Comparison of ENCODE assay signal across 8 cellular contexts in genomic region chr22:50583294-50583865, GRCh38. TPM values are rescaled to one million over a fixed set of nuclear protein-coding genes. Genes with fewer than 3 reads are reported as not detected.
DNase-seq lines count a peak whose midpoint lies in the region; ATAC-seq and TF ChIP-seq lines count a peak whose summit lies in the region.

No MANE protein-coding gene starts in this region.

- peak overlapping the region; percentile 98 for H3K27ac ChIP-seq in CD4-positive, CD25-positive, alpha-beta regulatory T cell (ENCODE audit: insufficient read depth, low read length, poor library complexity, severe bottlenecking)
- H3K27ac ChIP-seq in IMR-90 (ENCODE audit: insufficient read depth, low read length) = peak overlapping the region; percentile 55; the same call in 1 of the 2 replicates
- H3K27ac ChIP-seq in mucosa of rectum (ENCODE audit: low read depth in 2 of 2, low read length in 2 of 2) = peak overlapping the region; percentile 60 to 99

- in situ Hi-C loops in IMR-90 (cut with MboI; ENCODE audit: low sequenced_read_pairs) = no loop called here

- no peaks in the 10 kb centered on the region for H3K9me3 Mint-ChIP-seq in CD4-positive, CD25-positive, alpha-beta regulatory T cell
- no peaks in the 10 kb centered on the region for H3K9me3 Mint-ChIP-seq in dendritic cell treated with granulocyte-macrophage colony-stimulating factor and Interleukin-4, amounts not matched to agents 40 ng/mL and 50 ng/mL, for 4 days

- peak overlapping the region; percentile 96 for H3K23ac ChIP-seq in IMR-90 (ENCODE audit: low read depth, low read length)

- peak overlapping the region; percentile 96 for H3K4me2 ChIP-seq in IMR-90 (ENCODE audit: low read depth, low read length)

- H4K91ac ChIP-seq in IMR-90 (ENCODE audit: insufficient read depth, low read depth, low read length) = no peak overlapping the region

- dilution Hi-C loops in IMR-90 (cut with HindIII; ENCODE audit: low sequenced_read_pairs, unreplicated experiment) = no loop called here

- peak overlapping the region; percentile 26 to 46; a peak in 2 of 4 replicates for H4K8ac ChIP-seq in IMR-90 (ENCODE audit: low read depth in 2 of 2, low read length in 2 of 2)

- H3K27me3 ChIP-seq in CD4-positive, CD25-positive, alpha-beta regulatory T cell (ENCODE audit: control insufficient read depth, insufficient read depth, low read length) = no peaks in the 10 kb centered on the region
- H3K27me3 ChIP-seq in IMR-90 (ENCODE audit: control insufficient read depth, insufficient read depth, low read length) (no peaks in the 10 kb centered on the region), mucosa of rectum (ENCODE audit: control insufficient read depth in 2 of 2, insufficient read depth in 2 of 2, low read length in 2 of 2) (no peaks in the 10 kb centered on the region)

- H3K9me1 ChIP-seq in IMR-90 (ENCODE audit: insufficient read depth, low read length) = peaks cover 28% of the 10 kb centered on the region

- no peak for TF ChIP-seq CTCF in IMR-90 (conservative IDR thresholded peaks at IDR 0.05; ENCODE audit: low read depth, low read length)

- H2AK9ac ChIP-seq in IMR-90 (replicated peaks; ENCODE audit: low read depth, low read length, poor library complexity) = peak overlapping the region; percentile 93

- no peaks in the 10 kb centered on the region for H3K9me3 ChIP-seq in CD4-positive, CD25-positive, alpha-beta regulatory T cell (ENCODE audit: control insufficient read depth in 2 of 2, low read length in 2 of 2)
- H3K9me3 ChIP-seq in IMR-90 (ENCODE audit: control insufficient read depth, insufficient read depth, low read length) (no peaks in the 10 kb centered on the region), mucosa of rectum (ENCODE audit: control insufficient read depth in 2 of 2, low read length in 2 of 2) (no peaks in the 10 kb centered on the region)

- H3K27me3 Mint-ChIP-seq in CD4-positive, CD25-positive, alpha-beta regulatory T cell = no peaks in the 10 kb centered on the region
- peaks cover 8% of the 10 kb centered on the region for H3K27me3 Mint-ChIP-seq in dendritic cell treated with granulocyte-macrophage colony-stimulating factor and Interleukin-4, amounts not matched to agents 40 ng/mL and 50 ng/mL, for 4 days

- peaks cover 15% of the 10 kb centered on the region for H3K36me3 ChIP-seq in CD4-positive, CD25-positive, alpha-beta regulatory T cell (ENCODE audit: control insufficient read depth, insufficient read depth, low read length)
- H3K36me3 ChIP-seq in IMR-90 (ENCODE audit: control insufficient read depth, insufficient read depth, low read length) (peaks cover 4% of the 10 kb centered on the region; the same call in 1 of the 2 replicates), mucosa of rectum (ENCODE audit: control insufficient read depth in 2 of 2, insufficient read depth in 2 of 2, low read length in 2 of 2) (peaks cover 6 to 15% of the 10 kb centered on the region in 2 donors)

- peaks cover 18 to 39% of the 10 kb centered on the region in 2 experiments for H3K79me1 ChIP-seq in IMR-90 (ENCODE audit: low read depth in 1 of 2, low read length in 2 of 2)

- WGBS in IMR-90 (ENCODE audit: extremely low coverage in 2 of 2, insufficient read length in 1 of 2), 2 experiments = 0% methylated on average over 10 of the region's 37 CpGs; no CpG with 5 or more reads in 1 of the 2 experiments

- peak overlapping the region; percentile 44 for H2AK5ac ChIP-seq in IMR-90 (ENCODE audit: low read depth, low read length)

- POLR2A ChIA-PET in IMR-90 (lab: Charles Lee; ENCODE audit: unreplicated experiment) = interaction anchor here (1.6 kb wide), 1 partner anchor 10 kb away, joined by 3 read pairs; no protein-coding TSS in a partner anchor

- H2AFZ ChIP-seq in IMR-90 (replicated peaks; ENCODE audit: low read length, poor library complexity) = peak overlapping the region; percentile 96

- peak overlapping the region; percentile 91 to 95 (median 92) for H3K27ac Mint-ChIP-seq in CD4-positive, CD25-positive, alpha-beta regulatory T cell
- peak overlapping the region; percentile 95 for H3K27ac Mint-ChIP-seq in dendritic cell treated with granulocyte-macrophage colony-stimulating factor and Interleukin-4, amounts not matched to agents 40 ng/mL and 50 ng/mL, for 4 days

- peak overlapping the region; percentile 88 for H3K14ac ChIP-seq in IMR-90 (replicated peaks; ENCODE audit: low read depth, low read length)

- no peak overlapping the region for H2BK120ac ChIP-seq in IMR-90 (ENCODE audit: low read depth, low read length)

- H2BK15ac ChIP-seq in IMR-90 (ENCODE audit: low read depth, low read length) = no peak overlapping the region

- peak overlapping the region; percentile 71 for H3K4ac ChIP-seq in IMR-90 (ENCODE audit: low read depth, low read length)

- no peak overlapping the region for H2BK5ac ChIP-seq in IMR-90 (ENCODE audit: low read depth, low read length, poor library complexity, severe bottlenecking)

- BruUV-seq in IMR-90 (replicated peaks; lab: Mats Ljungman, UMichigan) = no TSS peak

- peak; percentile 2 to 4 for ATAC-seq in CD4-positive, CD25-positive, alpha-beta regulatory T cell (ENCODE audit: low read depth in 2 of 2)
- ATAC-seq in GM21367 (IDR thresholded peaks at IDR 0.05; ENCODE audit: unreplicated experiment) = peak; percentile 12
- peak; percentile 22 for ATAC-seq in IMR-90 (ENCODE audit: low read depth)

- no peak overlapping the region; the same call in 1 of the 2 replicates for H3K56ac ChIP-seq in IMR-90 (ENCODE audit: extremely low read depth, insufficient read depth, low read length)

- no peak for DNase-seq in CD4-positive, CD25-positive, alpha-beta regulatory T cell
- DNase-seq in IMR-90 (no peak), occipital lobe (lab: John Stamatoyannopoulos, UW) (no peak), NK-92 (lab: John Stamatoyannopoulos, UW; ENCODE audit: unreplicated experiment) (no peak), KG1 (lab: John Stamatoyannopoulos, UW) (no peak)

- no peak overlapping the region for H2BK20ac ChIP-seq in IMR-90 (ENCODE audit: low read depth, low read length)

- H3K9ac ChIP-seq in IMR-90 (ENCODE audit: low read depth, low read length) (peak overlapping the region; percentile 85), mucosa of rectum (ENCODE audit: low read depth in 1 of 2, low read length in 2 of 2) (peak overlapping the region; percentile 80 to 86)

- H4K20me1 ChIP-seq in IMR-90 (ENCODE audit: insufficient read depth, low read length) = no peaks in the 10 kb centered on the region; the same call in 1 of the 2 replicates

- no peak for TF ChIP-seq RAD21 in IMR-90 (IDR thresholded peaks at IDR 0.05; ENCODE audit: low read length)

- intact Hi-C loops in IMR-90 (cut with micrococcal nuclease) = loop anchor here (2.0 to 5.0 kb wide), 3 partner anchors 45 to 56 kb away; partner anchors contain the start of genes ARSA and SCO2
- intact Hi-C loops in dendritic cell treated with granulocyte-macrophage colony-stimulating factor and Interleukin-4, amounts not matched to agents 40 ng/mL and 50 ng/mL, for 4 days (cut with micrococcal nuclease) = loop anchor here (2.0 to 5.0 kb wide), 4 partner anchors 17 to 76 kb away; partner anchors contain the start of genes LMF2, MAPK8IP2, NCAPH2 and TYMP

- CTCF ChIA-PET in IMR-90 (lab: Yijun Ruan, JAX) = interaction anchor here (1.6 kb wide), 1 partner anchor 58 kb away, joined by 5 read pairs; the partner anchor contains the start of gene SCO2

- peak overlapping the region; percentile 78 for H3K4me3 ChIP-seq in CD4-positive, CD25-positive, alpha-beta regulatory T cell (ENCODE audit: low read depth, low read length)
- H3K4me3 ChIP-seq in IMR-90 (ENCODE audit: insufficient read depth, low read depth, low read length) (peak overlapping the region; percentile 80), mucosa of rectum (ENCODE audit: low read length in 2 of 2) (peak overlapping the region; percentile 92)

- H3K4me3 Mint-ChIP-seq in CD4-positive, CD25-positive, alpha-beta regulatory T cell = peak overlapping the region; percentile 93 to 99 (median 96)
- H3K4me3 Mint-ChIP-seq in dendritic cell treated with granulocyte-macrophage colony-stimulating factor and Interleukin-4, amounts not matched to agents 40 ng/mL and 50 ng/mL, for 4 days = peak overlapping the region; percentile 80

- H3K4me1 ChIP-seq in CD4-positive, CD25-positive, alpha-beta regulatory T cell (ENCODE audit: control insufficient read depth, insufficient read depth, low read length, poor library complexity, severe bottlenecking) = peaks cover 21% of the 10 kb centered on the region
- H3K4me1 ChIP-seq in IMR-90 (ENCODE audit: control insufficient read depth, insufficient read depth, low read length) = peaks cover 14% of the 10 kb centered on the region
- peaks cover 14 to 22% of the 10 kb centered on the region in 2 donors for H3K4me1 ChIP-seq in mucosa of rectum (ENCODE audit: control insufficient read depth in 2 of 2, insufficient read depth in 2 of 2, low read length in 2 of 2)

- no peak overlapping the region for H3K18ac ChIP-seq in IMR-90 (ENCODE audit: low read depth, low read length)

- H4K5ac ChIP-seq in IMR-90 (ENCODE audit: low read depth, low read length) = no peak overlapping the region

- no peaks in the 10 kb centered on the region for H3K36me3 Mint-ChIP-seq in CD4-positive, CD25-positive, alpha-beta regulatory T cell
- H3K36me3 Mint-ChIP-seq in dendritic cell treated with granulocyte-macrophage colony-stimulating factor and Interleukin-4, amounts not matched to agents 40 ng/mL and 50 ng/mL, for 4 days (ENCODE audit: low read depth) = peaks cover 40% of the 10 kb centered on the region

- peaks cover 0 to 41% (median 17%) of the 10 kb centered on the region in 4 donors for H3K4me1 Mint-ChIP-seq in CD4-positive, CD25-positive, alpha-beta regulatory T cell
- H3K4me1 Mint-ChIP-seq in dendritic cell treated with granulocyte-macrophage colony-stimulating factor and Interleukin-4, amounts not matched to agents 40 ng/mL and 50 ng/mL, for 4 days (ENCODE audit: low read depth) = peaks cover 37% of the 10 kb centered on the region

- no peak for TF ChIP-seq POLR2A in IMR-90 (IDR thresholded peaks at IDR 0.05; ENCODE audit: low read depth, low read length)

RNA-seq across cellular contexts. Expression of gene CHKB, which starts 0.7 kb away (rescaled TPM):
- total RNA-seq in CD4-positive, CD25-positive, alpha-beta regulatory T cell = 162 TPM
- 10 to 100 TPM; 39.8 to 51.7 (median 43.4) TPM for polyA plus RNA-seq in CD4-positive, CD25-positive, alpha-beta regulatory T cell
- total RNA-seq in IMR-90 (2012; rRNA removed) (7.2 and 8.1 TPM in 2 replicates), occipital lobe (24.8 TPM)
- polyA plus RNA-seq in IMR-90 (2012; rRNA removed) = 35.3 and 36.9 TPM in 2 replicates
- polyA plus RNA-seq in IMR-90 (2012; cell fraction: cytosol; rRNA removed) = 13.3 and 23.2 TPM in 2 replicates
- 222 and 243 TPM in 2 replicates for polyA plus RNA-seq in IMR-90 (2012; cell fraction: nucleus; rRNA removed; ENCODE audit: low replicate concordance)

RNA-seq across cellular contexts. Expression of gene CPT1B, which starts 5.2 kb away (rescaled TPM):
- 71.8 TPM for total RNA-seq in CD4-positive, CD25-positive, alpha-beta regulatory T cell
- under 1 TPM in 3 of 4 donors, not detected in 1; 0.25 to 0.76 (median 0.27) TPM for polyA plus RNA-seq in CD4-positive, CD25-positive, alpha-beta regulatory T cell
- total RNA-seq in IMR-90 (2012; rRNA removed) (0.36 and 0.56 TPM in 2 replicates), occipital lobe (6.7 TPM)
- polyA plus RNA-seq in IMR-90 (2012; rRNA removed) = 1.8 and 2.1 TPM in 2 replicates
- 0.54 and 0.84 TPM in 2 replicates for polyA plus RNA-seq in IMR-90 (2012; cell fraction: cytosol; rRNA removed)
- 16.0 and 22.2 TPM in 2 replicates for polyA plus RNA-seq in IMR-90 (2012; cell fraction: nucleus; rRNA removed; ENCODE audit: low replicate concordance)

RNA-seq across cellular contexts. Expression of gene MAPK8IP2, which starts 17.2 kb away (rescaled TPM):
- total RNA-seq in CD4-positive, CD25-positive, alpha-beta regulatory T cell = 0.30 TPM
- not detected for polyA plus RNA-seq in CD4-positive, CD25-positive, alpha-beta regulatory T cell
- total RNA-seq in IMR-90 (2012; rRNA removed) = under 0.01 TPM in 2 replicates
- 0.14 and 0.22 TPM in 2 replicates for polyA plus RNA-seq in IMR-90 (2012; rRNA removed)
- 0.05 and 0.29 TPM in 2 replicates for polyA plus RNA-seq in IMR-90 (2012; cell fraction: cytosol; rRNA removed)
- polyA plus RNA-seq in IMR-90 (2012; cell fraction: nucleus; rRNA removed; ENCODE audit: low replicate concordance) = 0.30 and 0.50 TPM in 2 replicates
- total RNA-seq in occipital lobe = 76.3 TPM

RNA-seq across cellular contexts. Expression of gene SYCE3, which starts 20.7 kb away (rescaled TPM):
- not detected for total RNA-seq in CD4-positive, CD25-positive, alpha-beta regulatory T cell
- polyA plus RNA-seq in CD4-positive, CD25-positive, alpha-beta regulatory T cell = not detected
- total RNA-seq in IMR-90 (2012; rRNA removed) (not detected in 2 replicates), occipital lobe (not detected)
- polyA plus RNA-seq in IMR-90 (2012; rRNA removed) = not detected in 2 replicates
- polyA plus RNA-seq in IMR-90 (2012; cell fraction: cytosol; rRNA removed) = 1.0 TPM in 1 of 2 replicates, not detected in the other
- not detected in 2 replicates for polyA plus RNA-seq in IMR-90 (2012; cell fraction: nucleus; rRNA removed; ENCODE audit: low replicate concordance)

RNA-seq across cellular contexts. Expression of gene KLHDC7B, which starts 37.7 kb away (rescaled TPM):
- total RNA-seq in CD4-positive, CD25-positive, alpha-beta regulatory T cell = 5.9 TPM
- polyA plus RNA-seq in CD4-positive, CD25-positive, alpha-beta regulatory T cell = 10 to 100 TPM in 1 of 4 donors, 1 to 10 TPM in 3; 5.6 to 11.7 (median 8.4) TPM
- total RNA-seq in IMR-90 (2012; rRNA removed) (not detected in 2 replicates), occipital lobe (not detected)
- polyA plus RNA-seq in IMR-90 (2012; rRNA removed) = 0.03 and 0.05 TPM in 2 replicates
- 0.05 TPM in 1 of 2 replicates, not detected in the other for polyA plus RNA-seq in IMR-90 (2012; cell fraction: cytosol; rRNA removed)
- polyA plus RNA-seq in IMR-90 (2012; cell fraction: nucleus; rRNA removed; ENCODE audit: low replicate concordance) = 0.07 and 0.18 TPM in 2 replicates

Comparison
In these comparisons a context has a peak if more than half of its experiments do, and no peak if none do; other contexts are left out.
1. RNA of gene MAPK8IP2, which starts 17.2 kb away (total RNA-seq): 76.3 TPM in occipital lobe (single experiment); 0.30 TPM in CD4-positive, CD25-positive, alpha-beta regulatory T cell (single experiment) and under 0.01 TPM in IMR-90; every median in the first group is over 10 times any median in the second.
2. Peak in every context shown above with its lines, with median percentiles within 50 percentile points of each other: ATAC-seq, H3K27ac ChIP-seq and H3K4me3 ChIP-seq.